ENCODE assay signal across 8 cellular contexts in the genomic region with DNA sequence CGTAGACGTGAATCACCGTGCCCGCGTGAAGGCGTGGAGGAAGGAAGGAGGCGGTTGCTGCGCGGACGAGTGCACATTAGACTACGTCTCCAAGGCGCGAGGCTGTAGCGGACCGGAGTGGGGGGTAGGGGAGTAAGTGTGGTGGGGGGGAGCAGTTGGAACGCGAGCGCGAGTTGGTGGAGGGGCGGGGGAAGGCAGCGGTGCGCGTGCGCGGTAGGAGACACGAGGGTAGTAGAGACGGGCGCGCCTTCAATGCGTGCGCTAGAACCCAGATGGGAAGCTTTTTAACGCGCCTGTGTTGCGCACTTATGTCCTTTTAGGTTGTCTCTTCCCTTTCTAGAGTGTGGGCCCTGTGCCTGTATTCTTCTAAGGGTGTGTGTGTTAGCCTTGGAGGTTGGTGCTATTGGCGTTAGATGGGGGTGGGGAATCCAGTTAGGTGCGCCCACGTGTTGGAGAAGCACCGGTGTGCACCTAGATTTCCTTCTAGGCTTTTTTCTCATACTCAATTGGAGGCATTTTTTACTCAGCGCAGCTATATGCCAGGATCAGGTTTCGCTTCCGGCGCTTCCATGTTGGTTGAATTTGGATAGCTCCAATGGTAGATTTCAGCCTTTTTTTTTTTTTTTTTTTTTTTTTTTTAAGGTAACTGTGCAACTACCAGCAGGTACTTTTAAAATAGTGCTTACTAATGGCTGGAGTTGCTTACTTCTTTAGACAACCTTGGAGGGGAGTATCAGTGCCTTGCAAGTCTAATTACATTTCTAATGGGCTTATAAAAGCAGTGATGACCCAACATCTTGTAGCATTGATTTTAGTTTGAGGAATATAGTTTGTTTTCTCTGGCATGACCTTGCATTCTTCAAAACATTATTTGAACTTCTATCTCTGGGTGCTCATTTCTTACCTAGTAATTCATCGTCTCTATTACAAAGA. TPM values are rescaled to one million over a fixed set of nuclear protein-coding genes. Genes with fewer than 3 reads are reported as not detected.
DNase-seq lines count a peak whose midpoint lies in the region; ATAC-seq and TF ChIP-seq lines count a peak whose summit lies in the region.

No MANE protein-coding gene starts in this region.

- POLR2A ChIA-PET in activated CD8-positive, alpha-beta T cell treated with anti-CD3 and anti-CD28 coated beads for 36 hours (lab: Charles Lee) = interaction anchor here (0.6 to 3.1 kb wide), 15 partner anchors 9 to 1875 kb away, joined by 3 to 15 read pairs (median 3); no protein-coding TSS in a partner anchor

- no peak for TF ChIP-seq CTCF in activated CD8-positive, alpha-beta T cell treated with anti-CD3 and anti-CD28 coated beads for 36 hours (IDR thresholded peaks at IDR 0.05)
- TF ChIP-seq CTCF in lung (IDR thresholded peaks at IDR 0.05; ENCODE audit: control extremely low read depth, extremely low read depth) = no peak

- H3K27me3 Mint-ChIP-seq in activated CD8-positive, alpha-beta T cell treated with anti-CD3 and anti-CD28 coated beads for 36 hours = no peaks in the 10 kb centered on the region

- H3K9me3 ChIP-seq in ectodermal cell (ENCODE audit: control insufficient read depth, low read length) (peaks cover 2% of the 10 kb centered on the region), lung (ENCODE audit: control insufficient read depth in 2 of 2, insufficient read depth in 1 of 2, low read length in 1 of 2) (no peaks in the 10 kb centered on the region)

- H3K27ac Mint-ChIP-seq in activated CD8-positive, alpha-beta T cell treated with anti-CD3 and anti-CD28 coated beads for 36 hours = peak overlapping the region; percentile 99

- H3K27me3 ChIP-seq in ectodermal cell (ENCODE audit: control insufficient read depth, insufficient read depth, low read length, poor library complexity, severe bottlenecking) = no peaks in the 10 kb centered on the region
- H3K27me3 ChIP-seq in lung (ENCODE audit: control insufficient read depth, insufficient read depth) = no peaks in the 10 kb centered on the region

- peak overlapping the region; percentile 95 for H3K4me3 ChIP-seq in ectodermal cell (ENCODE audit: insufficient read depth, low read depth, low read length)
- H3K4me3 ChIP-seq in lung = peak overlapping the region; percentile 96

- ATAC-seq in HG03064 (IDR thresholded peaks at IDR 0.05; ENCODE audit: low read depth, unreplicated experiment) (peak; percentile 17), lung (ENCODE audit: insufficient read depth, low FRiP score) (peak; percentile 14), GM21390 (IDR thresholded peaks at IDR 0.05; ENCODE audit: unreplicated experiment) (no peak)
- ATAC-seq in activated CD8-positive, alpha-beta T cell treated with anti-CD3 and anti-CD28 coated beads for 36 hours = peak; percentile 35

- H3K27ac ChIP-seq in ectodermal cell (ENCODE audit: insufficient read depth, low read depth, low read length, poor library complexity, severe bottlenecking) (peak overlapping the region; percentile 94), lung (ENCODE audit: low read depth in 1 of 2, low read length in 1 of 2) (peak overlapping the region; percentile 83 to 93)

- WGBS in ectodermal cell, 2 experiments = 1 to 3% methylated on average over 39 to 42 of the region's 43 CpGs
- WGBS in lung, 2 donors = 3 to 4% methylated on average over 43 of the region's 43 CpGs

- H3K36me3 ChIP-seq in ectodermal cell (ENCODE audit: control insufficient read depth, insufficient read depth, low read length) (peaks cover 7% of the 10 kb centered on the region), lung (ENCODE audit: control insufficient read depth in 2 of 2, insufficient read depth in 2 of 2, low read length in 2 of 2) (peaks cover 0 to 6% of the 10 kb centered on the region in 2 donors)

- DNase-seq in DMS 273 (lab: John Stamatoyannopoulos, UW; ENCODE audit: unreplicated experiment) (peak; percentile 91), NCI-H748 treated with DMSO at 0.1 percent for 48 hours (lab: John Stamatoyannopoulos, UW) (peak; percentile 56), lung (ENCODE audit: low spot score) (peak; percentile 72)
- DNase-seq in activated CD8-positive, alpha-beta T cell treated with anti-CD3 and anti-CD28 coated beads for 36 hours = peak; percentile 88
- peak; percentile 72 to 76 (median 75) for DNase-seq in stimulated activated CD4-positive, alpha-beta T cell treated with anti-CD3 and anti-CD28 coated beads, TNF-alpha, amount 100 ng/mL, for 4 hours (ENCODE audit: low read depth in 3 of 3)

- H3K36me3 Mint-ChIP-seq in activated CD8-positive, alpha-beta T cell treated with anti-CD3 and anti-CD28 coated beads for 36 hours (ENCODE audit: low read depth) = peaks cover 52% of the 10 kb centered on the region

- CTCF ChIA-PET in activated CD8-positive, alpha-beta T cell treated with anti-CD3 and anti-CD28 coated beads for 36 hours (lab: Charles Lee) = interaction anchor here (1.0 to 2.5 kb wide), 6 partner anchors 31 to 315 kb away, joined by 4 to 17 read pairs (median 4); a partner anchor contains a TSS

- peaks cover 38% of the 10 kb centered on the region for H3K4me1 Mint-ChIP-seq in activated CD8-positive, alpha-beta T cell treated with anti-CD3 and anti-CD28 coated beads for 36 hours (ENCODE audit: low read depth)

- H3K4me3 Mint-ChIP-seq in activated CD8-positive, alpha-beta T cell treated with anti-CD3 and anti-CD28 coated beads for 36 hours = peak overlapping the region; percentile 86

- peaks cover 20% of the 10 kb centered on the region for H3K4me1 ChIP-seq in ectodermal cell (ENCODE audit: control insufficient read depth, insufficient read depth, low read length)
- H3K4me1 ChIP-seq in lung (ENCODE audit: control insufficient read depth in 2 of 2, insufficient read depth in 2 of 2, low read length in 2 of 2) = peaks cover 6 to 19% of the 10 kb centered on the region in 2 donors

- H3K9me3 Mint-ChIP-seq in activated CD8-positive, alpha-beta T cell treated with anti-CD3 and anti-CD28 coated beads for 36 hours = no peaks in the 10 kb centered on the region

- intact Hi-C loops in activated CD8-positive, alpha-beta T cell treated with anti-CD3 and anti-CD28 coated beads for 36 hours (cut with micrococcal nuclease) = no loop called here

RNA-seq across cellular contexts. Expression of a gene that starts 0.8 kb away (rescaled TPM):
- 100 to 1,000 TPM; 789 to 814 TPM for total RNA-seq in activated CD8-positive, alpha-beta T cell treated with anti-CD3 and anti-CD28 coated beads for 36 hours
- 553 TPM for polyA plus RNA-seq in ectodermal cell (2013, experiment 1 of 4)
- 549 TPM for polyA plus RNA-seq in ectodermal cell (2013, experiment 2 of 4)
- polyA plus RNA-seq in ectodermal cell (2013, experiment 3 of 4) = 416 TPM
- polyA plus RNA-seq in ectodermal cell (2013, experiment 4 of 4) = 457 TPM
- 100 to 1,000 TPM; 301 to 684 TPM for total RNA-seq in lung
- polyA plus RNA-seq in lung = 100 to 1,000 TPM in 1 of 2 donors, 10 to 100 TPM in 1; 81.9 to 139 TPM

RNA-seq across cellular contexts. Expression of a gene that starts 42.8 kb away (rescaled TPM):
- 1 to 10 TPM; 1.1 to 1.6 TPM for total RNA-seq in activated CD8-positive, alpha-beta T cell treated with anti-CD3 and anti-CD28 coated beads for 36 hours
- polyA plus RNA-seq in ectodermal cell (2013, experiment 1 of 4) = 3.8 TPM
- 2.7 TPM for polyA plus RNA-seq in ectodermal cell (2013, experiment 2 of 4)
- 2.9 TPM for polyA plus RNA-seq in ectodermal cell (2013, experiment 3 of 4)
- 2.7 TPM for polyA plus RNA-seq in ectodermal cell (2013, experiment 4 of 4)
- total RNA-seq in lung = 100 to 1,000 TPM in 1 of 2 donors, 10 to 100 TPM in 1; 56.7 to 182 TPM
- polyA plus RNA-seq in lung = 100 to 1,000 TPM in 1 of 2 donors, 10 to 100 TPM in 1; 72.8 to 138 TPM

RNA-seq across cellular contexts. Expression of a gene that starts 58.2 kb away (rescaled TPM):
- total RNA-seq in activated CD8-positive, alpha-beta T cell treated with anti-CD3 and anti-CD28 coated beads for 36 hours = 1 to 10 TPM; 3.4 to 4.9 TPM
- polyA plus RNA-seq in ectodermal cell (2013, experiment 1 of 4) = 114 TPM
- polyA plus RNA-seq in ectodermal cell (2013, experiment 2 of 4) = 106 TPM
- 93.6 TPM for polyA plus RNA-seq in ectodermal cell (2013, experiment 3 of 4)
- polyA plus RNA-seq in ectodermal cell (2013, experiment 4 of 4) = 91.2 TPM
- total RNA-seq in lung = 100 to 1,000 TPM; 165 to 434 TPM
- polyA plus RNA-seq in lung = 100 to 1,000 TPM; 358 to 571 TPM

Comparison
In these comparisons a context has a peak if more than half of its experiments do, and no peak if none do; other contexts are left out.
1. RNA of a gene that starts 42.8 kb away (total RNA-seq): 56.7 to 182 TPM in lung; 1.1 to 1.6 TPM in activated CD8-positive, alpha-beta T cell treated with anti-CD3 and anti-CD28 coated beads for 36 hours; every median in the first group is over 10 times any median in the second.
2. RNA of a gene that starts 58.2 kb away (total RNA-seq): 165 to 434 TPM in lung; 3.4 to 4.9 TPM in activated CD8-positive, alpha-beta T cell treated with anti-CD3 and anti-CD28 coated beads for 36 hours; every median in the first group is over 10 times any median in the second.
3. Peak in every context shown above with its lines, with median percentiles within 50 percentile points of each other: DNase-seq.